1 cellular context compared by ENCODE assay signal in the genomic region with DNA sequence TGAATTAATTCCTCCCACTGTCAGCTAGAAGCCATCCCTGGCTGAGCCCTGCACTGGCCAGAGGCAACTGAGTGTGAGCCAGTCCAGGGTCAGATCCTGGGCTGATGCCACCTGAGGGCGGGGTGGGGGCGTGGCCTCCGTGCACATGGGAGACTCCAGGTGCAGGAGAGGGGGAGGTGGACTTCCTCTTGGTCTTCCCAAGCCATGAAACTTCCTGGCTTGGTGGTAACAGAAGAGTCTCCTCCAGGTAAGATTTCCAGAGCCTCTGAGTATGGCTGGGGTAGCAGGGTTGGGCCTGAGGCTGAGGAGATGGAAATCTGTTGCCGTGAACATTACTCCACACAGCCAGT.
TF ChIP-seq lines count a peak whose summit lies in the region.

No MANE protein-coding gene starts in this region.

TF ChIP-seq in HepG2, 621 proteins besides CTCF, POLR2A, EP300 and RAD21 (continues in another document):
- TF ChIP-seq MAFK (conservative IDR thresholded peaks at IDR 0.05 in 1 of 2, IDR thresholded peaks at IDR 0.05 in 1 of 2; ENCODE audit: low read length in 2 of 2), result no peak
- 0 out of 2 replicates have a peak, but pooled peaks have one; percentile 32 for TF ChIP-seq TAF1 (CRISPR knock-in tag; IDR thresholded peaks at IDR 0.05)
- TF ChIP-seq PHF21A (CRISPR knock-in tag; IDR thresholded peaks at IDR 0.05), result no peak; the same call in 1 of the 2 replicates
- TF ChIP-seq, protein P1, sequence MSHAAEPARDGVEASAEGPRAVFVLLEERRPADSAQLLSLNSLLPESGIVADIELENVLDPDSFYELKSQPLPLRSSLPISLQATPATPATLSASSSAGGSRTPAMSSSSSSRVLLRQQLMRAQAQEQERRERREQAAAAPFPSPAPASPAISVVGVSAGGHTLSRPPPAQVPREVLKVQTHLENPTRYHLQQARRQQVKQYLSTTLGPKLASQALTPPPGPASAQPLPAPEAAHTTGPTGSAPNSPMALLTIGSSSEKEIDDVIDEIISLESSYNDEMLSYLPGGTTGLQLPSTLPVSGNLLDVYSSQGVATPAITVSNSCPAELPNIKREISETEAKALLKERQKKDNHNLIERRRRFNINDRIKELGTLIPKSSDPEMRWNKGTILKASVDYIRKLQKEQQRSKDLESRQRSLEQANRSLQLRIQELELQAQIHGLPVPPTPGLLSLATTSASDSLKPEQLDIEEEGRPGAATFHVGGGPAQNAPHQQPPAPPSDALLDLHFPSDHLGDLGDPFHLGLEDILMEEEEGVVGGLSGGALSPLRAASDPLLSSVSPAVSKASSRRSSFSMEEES (CRISPR knock-in tag; IDR thresholded peaks at IDR 0.05), result no peak
- TF ChIP-seq TP53 (CRISPR knock-in tag; conservative IDR thresholded peaks at IDR 0.05), result no peak
- no peak for TF ChIP-seq ZNF780A (CRISPR knock-in tag; IDR thresholded peaks at IDR 0.05)
- TF ChIP-seq, protein P2, sequence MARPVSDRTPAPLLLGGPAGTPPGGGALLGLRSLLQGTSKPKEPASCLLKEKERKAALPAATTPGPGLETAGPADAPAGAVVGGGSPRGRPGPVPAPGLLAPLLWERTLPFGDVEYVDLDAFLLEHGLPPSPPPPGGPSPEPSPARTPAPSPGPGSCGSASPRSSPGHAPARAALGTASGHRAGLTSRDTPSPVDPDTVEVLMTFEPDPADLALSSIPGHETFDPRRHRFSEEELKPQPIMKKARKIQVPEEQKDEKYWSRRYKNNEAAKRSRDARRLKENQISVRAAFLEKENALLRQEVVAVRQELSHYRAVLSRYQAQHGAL (CRISPR knock-in tag; IDR thresholded peaks at IDR 0.05; ENCODE audit: not compliant biosample characterization), result no peak
- TF ChIP-seq REXO4 (CRISPR knock-in tag; IDR thresholded peaks at IDR 0.05; ENCODE audit: borderline replicate concordance), result no peak
- peak; percentile 12; the same call in 1 of the 2 replicates for TF ChIP-seq ZIK1 (CRISPR knock-in tag; IDR thresholded peaks at IDR 0.05; ENCODE audit: borderline replicate concordance, low read depth)
- no peak for TF ChIP-seq NCOA1 (CRISPR knock-in tag; IDR thresholded peaks at IDR 0.05)
- TF ChIP-seq SOX6 (IDR thresholded peaks at IDR 0.05), result no peak
- TF ChIP-seq SOX6 (CRISPR knock-in tag; IDR thresholded peaks at IDR 0.05), result no peak
- no peak for TF ChIP-seq RFX5 (IDR thresholded peaks at IDR 0.05; ENCODE audit: low read depth, low read length)
- TF ChIP-seq CCAR2 (optimal IDR thresholded peaks at IDR 0.05; ENCODE audit: low read depth, low read length), result no peak
- no peak for TF ChIP-seq SRY (CRISPR knock-in tag; IDR thresholded peaks at IDR 0.05)
- TF ChIP-seq, protein P3, sequence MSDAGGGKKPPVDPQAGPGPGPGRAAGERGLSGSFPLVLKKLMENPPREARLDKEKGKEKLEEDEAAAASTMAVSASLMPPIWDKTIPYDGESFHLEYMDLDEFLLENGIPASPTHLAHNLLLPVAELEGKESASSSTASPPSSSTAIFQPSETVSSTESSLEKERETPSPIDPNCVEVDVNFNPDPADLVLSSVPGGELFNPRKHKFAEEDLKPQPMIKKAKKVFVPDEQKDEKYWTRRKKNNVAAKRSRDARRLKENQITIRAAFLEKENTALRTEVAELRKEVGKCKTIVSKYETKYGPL (CRISPR knock-in tag; IDR thresholded peaks at IDR 0.05), result no peak
- TF ChIP-seq, protein P4, sequence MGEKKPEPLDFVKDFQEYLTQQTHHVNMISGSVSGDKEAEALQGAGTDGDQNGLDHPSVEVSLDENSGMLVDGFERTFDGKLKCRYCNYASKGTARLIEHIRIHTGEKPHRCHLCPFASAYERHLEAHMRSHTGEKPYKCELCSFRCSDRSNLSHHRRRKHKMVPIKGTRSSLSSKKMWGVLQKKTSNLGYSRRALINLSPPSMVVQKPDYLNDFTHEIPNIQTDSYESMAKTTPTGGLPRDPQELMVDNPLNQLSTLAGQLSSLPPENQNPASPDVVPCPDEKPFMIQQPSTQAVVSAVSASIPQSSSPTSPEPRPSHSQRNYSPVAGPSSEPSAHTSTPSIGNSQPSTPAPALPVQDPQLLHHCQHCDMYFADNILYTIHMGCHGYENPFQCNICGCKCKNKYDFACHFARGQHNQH (CRISPR knock-in tag; IDR thresholded peaks at IDR 0.05), result no peak
- no peak for TF ChIP-seq ZNF792 (CRISPR knock-in tag; IDR thresholded peaks at IDR 0.05)
- no peak for TF ChIP-seq TAF15 (IDR thresholded peaks at IDR 0.05; ENCODE audit: low read depth, low read length, poor library complexity, severe bottlenecking)
- TF ChIP-seq HNRNPUL1 (IDR thresholded peaks at IDR 0.05; ENCODE audit: low read depth, low read length), result no peak
- 0 out of 2 replicates have a peak, but pooled peaks have one; percentile 65 for TF ChIP-seq ZNF329 (CRISPR knock-in tag; IDR thresholded peaks at IDR 0.05; ENCODE audit: low read depth)
- no peak for TF ChIP-seq NR2C2 (CRISPR knock-in tag; IDR thresholded peaks at IDR 0.05; ENCODE audit: borderline replicate concordance)
- no peak for TF ChIP-seq ZNF891 (CRISPR knock-in tag; IDR thresholded peaks at IDR 0.05)
- TF ChIP-seq ZC3H4 (CRISPR knock-in tag; IDR thresholded peaks at IDR 0.05; ENCODE audit: borderline replicate concordance), result no peak
- TF ChIP-seq ZNF180 (CRISPR knock-in tag; IDR thresholded peaks at IDR 0.05; ENCODE audit: borderline replicate concordance, low read depth), result no peak
- TF ChIP-seq ARNT (IDR thresholded peaks at IDR 0.05), result no peak
- no peak for TF ChIP-seq MEF2D (CRISPR knock-in tag; IDR thresholded peaks at IDR 0.05)
- no peak for TF ChIP-seq ZSCAN9 (CRISPR knock-in tag; IDR thresholded peaks at IDR 0.05; ENCODE audit: borderline replicate concordance)
- no peak for TF ChIP-seq PTBP1 (IDR thresholded peaks at IDR 0.05; ENCODE audit: low read depth, low read length, poor library complexity, severe bottlenecking)
- TF ChIP-seq SMYD3 (CRISPR knock-in tag; IDR thresholded peaks at IDR 0.05), result no peak
- TF ChIP-seq, protein P5, sequence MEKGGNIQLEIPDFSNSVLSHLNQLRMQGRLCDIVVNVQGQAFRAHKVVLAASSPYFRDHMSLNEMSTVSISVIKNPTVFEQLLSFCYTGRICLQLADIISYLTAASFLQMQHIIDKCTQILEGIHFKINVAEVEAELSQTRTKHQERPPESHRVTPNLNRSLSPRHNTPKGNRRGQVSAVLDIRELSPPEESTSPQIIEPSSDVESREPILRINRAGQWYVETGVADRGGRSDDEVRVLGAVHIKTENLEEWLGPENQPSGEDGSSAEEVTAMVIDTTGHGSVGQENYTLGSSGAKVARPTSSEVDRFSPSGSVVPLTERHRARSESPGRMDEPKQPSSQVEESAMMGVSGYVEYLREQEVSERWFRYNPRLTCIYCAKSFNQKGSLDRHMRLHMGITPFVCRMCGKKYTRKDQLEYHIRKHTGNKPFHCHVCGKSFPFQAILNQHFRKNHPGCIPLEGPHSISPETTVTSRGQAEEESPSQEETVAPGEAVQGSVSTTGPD (CRISPR knock-in tag; IDR thresholded peaks at IDR 0.05), result no peak
- TF ChIP-seq, protein P6, sequence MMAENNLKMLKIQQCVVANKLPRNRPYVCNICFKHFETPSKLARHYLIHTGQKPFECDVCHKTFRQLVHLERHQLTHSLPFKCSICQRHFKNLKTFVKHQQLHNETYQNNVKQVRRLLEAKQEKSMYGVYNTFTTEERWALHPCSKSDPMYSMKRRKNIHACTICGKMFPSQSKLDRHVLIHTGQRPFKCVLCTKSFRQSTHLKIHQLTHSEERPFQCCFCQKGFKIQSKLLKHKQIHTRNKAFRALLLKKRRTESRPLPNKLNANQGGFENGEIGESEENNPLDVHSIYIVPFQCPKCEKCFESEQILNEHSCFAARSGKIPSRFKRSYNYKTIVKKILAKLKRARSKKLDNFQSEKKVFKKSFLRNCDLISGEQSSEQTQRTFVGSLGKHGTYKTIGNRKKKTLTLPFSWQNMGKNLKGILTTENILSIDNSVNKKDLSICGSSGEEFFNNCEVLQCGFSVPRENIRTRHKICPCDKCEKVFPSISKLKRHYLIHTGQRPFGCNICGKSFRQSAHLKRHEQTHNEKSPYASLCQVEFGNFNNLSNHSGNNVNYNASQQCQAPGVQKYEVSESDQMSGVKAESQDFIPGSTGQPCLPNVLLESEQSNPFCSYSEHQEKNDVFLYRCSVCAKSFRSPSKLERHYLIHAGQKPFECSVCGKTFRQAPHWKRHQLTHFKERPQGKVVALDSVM (CRISPR knock-in tag; IDR thresholded peaks at IDR 0.05), result no peak
- TF ChIP-seq, protein P7, sequence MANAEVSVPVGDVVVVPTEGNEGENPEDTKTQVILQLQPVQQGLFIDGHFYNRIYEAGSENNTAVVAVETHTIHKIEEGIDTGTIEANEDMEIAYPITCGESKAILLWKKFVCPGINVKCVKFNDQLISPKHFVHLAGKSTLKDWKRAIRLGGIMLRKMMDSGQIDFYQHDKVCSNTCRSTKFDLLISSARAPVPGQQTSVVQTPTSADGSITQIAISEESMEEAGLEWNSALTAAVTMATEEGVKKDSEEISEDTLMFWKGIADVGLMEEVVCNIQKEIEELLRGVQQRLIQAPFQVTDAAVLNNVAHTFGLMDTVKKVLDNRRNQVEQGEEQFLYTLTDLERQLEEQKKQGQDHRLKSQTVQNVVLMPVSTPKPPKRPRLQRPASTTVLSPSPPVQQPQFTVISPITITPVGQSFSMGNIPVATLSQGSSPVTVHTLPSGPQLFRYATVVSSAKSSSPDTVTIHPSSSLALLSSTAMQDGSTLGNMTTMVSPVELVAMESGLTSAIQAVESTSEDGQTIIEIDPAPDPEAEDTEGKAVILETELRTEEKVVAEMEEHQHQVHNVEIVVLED (CRISPR knock-in tag; IDR thresholded peaks at IDR 0.05; ENCODE audit: borderline replicate concordance), result no peak
- TF ChIP-seq, protein P8, sequence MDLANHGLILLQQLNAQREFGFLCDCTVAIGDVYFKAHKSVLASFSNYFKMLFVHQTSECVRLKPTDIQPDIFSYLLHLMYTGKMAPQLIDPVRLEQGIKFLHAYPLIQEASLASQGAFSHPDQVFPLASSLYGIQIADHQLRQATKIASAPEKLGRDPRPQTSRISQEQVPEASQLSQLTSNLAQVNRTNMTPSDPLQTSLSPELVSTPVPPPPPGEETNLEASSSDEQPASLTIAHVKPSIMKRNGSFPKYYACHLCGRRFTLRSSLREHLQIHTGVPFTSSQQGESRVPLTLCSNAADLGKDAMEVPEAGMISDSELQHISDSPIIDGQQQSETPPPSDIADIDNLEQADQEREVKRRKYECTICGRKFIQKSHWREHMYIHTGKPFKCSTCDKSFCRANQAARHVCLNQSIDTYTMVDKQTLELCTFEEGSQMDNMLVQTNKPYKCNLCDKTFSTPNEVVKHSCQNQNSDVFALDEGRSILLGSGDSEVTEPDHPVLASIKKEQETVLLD (CRISPR knock-in tag; IDR thresholded peaks at IDR 0.05; ENCODE audit: low read depth), result no peak
- TF ChIP-seq PLRG1 (conservative IDR thresholded peaks at IDR 0.05), result no peak
- TF ChIP-seq ZNF747 (CRISPR knock-in tag; IDR thresholded peaks at IDR 0.05; ENCODE audit: borderline replicate concordance), result no peak
- TF ChIP-seq, protein P9, sequence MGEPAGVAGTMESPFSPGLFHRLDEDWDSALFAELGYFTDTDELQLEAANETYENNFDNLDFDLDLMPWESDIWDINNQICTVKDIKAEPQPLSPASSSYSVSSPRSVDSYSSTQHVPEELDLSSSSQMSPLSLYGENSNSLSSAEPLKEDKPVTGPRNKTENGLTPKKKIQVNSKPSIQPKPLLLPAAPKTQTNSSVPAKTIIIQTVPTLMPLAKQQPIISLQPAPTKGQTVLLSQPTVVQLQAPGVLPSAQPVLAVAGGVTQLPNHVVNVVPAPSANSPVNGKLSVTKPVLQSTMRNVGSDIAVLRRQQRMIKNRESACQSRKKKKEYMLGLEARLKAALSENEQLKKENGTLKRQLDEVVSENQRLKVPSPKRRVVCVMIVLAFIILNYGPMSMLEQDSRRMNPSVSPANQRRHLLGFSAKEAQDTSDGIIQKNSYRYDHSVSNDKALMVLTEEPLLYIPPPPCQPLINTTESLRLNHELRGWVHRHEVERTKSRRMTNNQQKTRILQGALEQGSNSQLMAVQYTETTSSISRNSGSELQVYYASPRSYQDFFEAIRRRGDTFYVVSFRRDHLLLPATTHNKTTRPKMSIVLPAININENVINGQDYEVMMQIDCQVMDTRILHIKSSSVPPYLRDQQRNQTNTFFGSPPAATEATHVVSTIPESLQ (CRISPR knock-in tag; conservative IDR thresholded peaks at IDR 0.05), result no peak
- no peak for TF ChIP-seq ZNF782 (CRISPR knock-in tag; IDR thresholded peaks at IDR 0.05; ENCODE audit: borderline replicate concordance)
- TF ChIP-seq, protein P10, sequence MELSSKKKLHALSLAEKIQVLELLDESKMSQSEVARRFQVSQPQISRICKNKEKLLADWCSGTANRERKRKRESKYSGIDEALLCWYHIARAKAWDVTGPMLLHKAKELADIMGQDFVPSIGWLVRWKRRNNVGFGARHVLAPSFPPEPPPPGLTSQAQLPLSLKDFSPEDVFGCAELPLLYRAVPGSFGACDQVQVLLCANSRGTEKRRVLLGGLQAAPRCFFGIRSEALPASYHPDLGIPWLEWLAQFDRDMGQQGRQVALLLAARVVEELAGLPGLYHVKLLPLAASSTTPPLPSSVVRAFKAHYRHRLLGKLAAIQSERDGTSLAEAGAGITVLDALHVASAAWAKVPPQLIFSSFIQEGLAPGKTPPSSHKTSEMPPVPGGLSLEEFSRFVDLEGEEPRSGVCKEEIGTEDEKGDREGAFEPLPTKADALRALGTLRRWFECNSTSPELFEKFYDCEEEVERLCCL (CRISPR knock-in tag; IDR thresholded peaks at IDR 0.05; ENCODE audit: borderline replicate concordance), result no peak
- TF ChIP-seq CHD2 (IDR thresholded peaks at IDR 0.05; ENCODE audit: low read depth, low read length), result no peak
- no peak for TF ChIP-seq ZNF724P (CRISPR knock-in tag; IDR thresholded peaks at IDR 0.05; ENCODE audit: borderline replicate concordance)
- no peak for TF ChIP-seq ZFYVE20 (CRISPR knock-in tag; IDR thresholded peaks at IDR 0.05; ENCODE audit: borderline replicate concordance, low read depth)
- TF ChIP-seq, protein P11, sequence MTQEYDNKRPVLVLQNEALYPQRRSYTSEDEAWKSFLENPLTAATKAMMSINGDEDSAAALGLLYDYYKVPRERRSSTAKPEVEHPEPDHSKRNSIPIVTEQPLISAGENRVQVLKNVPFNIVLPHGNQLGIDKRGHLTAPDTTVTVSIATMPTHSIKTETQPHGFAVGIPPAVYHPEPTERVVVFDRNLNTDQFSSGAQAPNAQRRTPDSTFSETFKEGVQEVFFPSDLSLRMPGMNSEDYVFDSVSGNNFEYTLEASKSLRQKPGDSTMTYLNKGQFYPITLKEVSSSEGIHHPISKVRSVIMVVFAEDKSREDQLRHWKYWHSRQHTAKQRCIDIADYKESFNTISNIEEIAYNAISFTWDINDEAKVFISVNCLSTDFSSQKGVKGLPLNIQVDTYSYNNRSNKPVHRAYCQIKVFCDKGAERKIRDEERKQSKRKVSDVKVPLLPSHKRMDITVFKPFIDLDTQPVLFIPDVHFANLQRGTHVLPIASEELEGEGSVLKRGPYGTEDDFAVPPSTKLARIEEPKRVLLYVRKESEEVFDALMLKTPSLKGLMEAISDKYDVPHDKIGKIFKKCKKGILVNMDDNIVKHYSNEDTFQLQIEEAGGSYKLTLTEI (CRISPR knock-in tag; conservative IDR thresholded peaks at IDR 0.05), result no peak
- TF ChIP-seq U2AF1 (optimal IDR thresholded peaks at IDR 0.05; ENCODE audit: low read depth, low read length), result no peak
